ENCODE assay signal across 1 cellular context in genomic region chr20:3710703-3711417, GRCh38.
A peak's percentile ranks its signal among the peaks of the same experiment; 100 is the strongest.
TF ChIP-seq lines count a peak whose summit lies in the region.

No MANE protein-coding gene starts in this region.

TF ChIP-seq in HepG2, 621 proteins besides CTCF, POLR2A, EP300 and RAD21 (continued from another document and continues in another):
- TF ChIP-seq, protein P1, sequence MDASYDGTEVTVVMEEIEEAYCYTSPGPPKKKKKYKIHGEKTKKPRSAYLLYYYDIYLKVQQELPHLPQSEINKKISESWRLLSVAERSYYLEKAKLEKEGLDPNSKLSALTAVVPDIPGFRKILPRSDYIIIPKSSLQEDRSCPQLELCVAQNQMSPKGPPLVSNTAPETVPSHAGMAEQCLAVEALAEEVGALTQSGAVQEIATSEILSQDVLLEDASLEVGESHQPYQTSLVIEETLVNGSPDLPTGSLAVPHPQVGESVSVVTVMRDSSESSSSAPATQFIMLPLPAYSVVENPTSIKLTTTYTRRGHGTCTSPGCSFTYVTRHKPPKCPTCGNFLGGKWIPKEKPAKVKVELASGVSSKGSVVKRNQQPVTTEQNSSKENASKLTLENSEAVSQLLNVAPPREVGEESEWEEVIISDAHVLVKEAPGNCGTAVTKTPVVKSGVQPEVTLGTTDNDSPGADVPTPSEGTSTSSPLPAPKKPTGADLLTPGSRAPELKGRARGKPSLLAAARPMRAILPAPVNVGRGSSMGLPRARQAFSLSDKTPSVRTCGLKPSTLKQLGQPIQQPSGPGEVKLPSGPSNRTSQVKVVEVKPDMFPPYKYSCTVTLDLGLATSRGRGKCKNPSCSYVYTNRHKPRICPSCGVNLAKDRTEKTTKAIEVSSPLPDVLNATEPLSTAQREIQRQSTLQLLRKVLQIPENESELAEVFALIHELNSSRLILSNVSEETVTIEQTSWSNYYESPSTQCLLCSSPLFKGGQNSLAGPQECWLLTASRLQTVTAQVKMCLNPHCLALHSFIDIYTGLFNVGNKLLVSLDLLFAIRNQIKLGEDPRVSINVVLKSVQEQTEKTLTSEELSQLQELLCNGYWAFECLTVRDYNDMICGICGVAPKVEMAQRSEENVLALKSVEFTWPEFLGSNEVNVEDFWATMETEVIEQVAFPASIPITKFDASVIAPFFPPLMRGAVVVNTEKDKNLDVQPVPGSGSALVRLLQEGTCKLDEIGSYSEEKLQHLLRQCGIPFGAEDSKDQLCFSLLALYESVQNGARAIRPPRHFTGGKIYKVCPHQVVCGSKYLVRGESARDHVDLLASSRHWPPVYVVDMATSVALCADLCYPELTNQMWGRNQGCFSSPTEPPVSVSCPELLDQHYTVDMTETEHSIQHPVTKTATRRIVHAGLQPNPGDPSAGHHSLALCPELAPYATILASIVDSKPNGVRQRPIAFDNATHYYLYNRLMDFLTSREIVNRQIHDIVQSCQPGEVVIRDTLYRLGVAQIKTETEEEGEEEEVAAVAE (CRISPR knock-in tag; IDR thresholded peaks at IDR 0.05; ENCODE audit: borderline replicate concordance): no peak
- TF ChIP-seq ARID2 (CRISPR knock-in tag; IDR thresholded peaks at IDR 0.05; ENCODE audit: borderline replicate concordance) (no peak), PITX1 (CRISPR knock-in tag; IDR thresholded peaks at IDR 0.05) (no peak), IRF9 (CRISPR knock-in tag; IDR thresholded peaks at IDR 0.05; ENCODE audit: borderline replicate concordance) (no peak), ZNF136 (CRISPR knock-in tag; IDR thresholded peaks at IDR 0.05; ENCODE audit: low read depth) (no peak), ZNF326 (CRISPR knock-in tag; IDR thresholded peaks at IDR 0.05; ENCODE audit: borderline replicate concordance) (no peak), TBX3 (IDR thresholded peaks at IDR 0.05; ENCODE audit: borderline replicate concordance) (no peak), HDAC2 (CRISPR knock-in tag; IDR thresholded peaks at IDR 0.05) (no peak), SETDB1 (CRISPR knock-in tag; IDR thresholded peaks at IDR 0.05; ENCODE audit: borderline replicate concordance) (no peak), CHD2 (IDR thresholded peaks at IDR 0.05; ENCODE audit: low read depth, low read length) (no peak), PBX3 (CRISPR knock-in tag; IDR thresholded peaks at IDR 0.05; ENCODE audit: borderline replicate concordance) (no peak), CBX5 (CRISPR knock-in tag; IDR thresholded peaks at IDR 0.05; ENCODE audit: borderline replicate concordance) (no peak; the same call in 1 of the 2 replicates), GABPB1 (CRISPR knock-in tag; IDR thresholded peaks at IDR 0.05) (peak; percentile 51; the same call in 1 of the 2 replicates), NPAS2 (CRISPR knock-in tag; IDR thresholded peaks at IDR 0.05; ENCODE audit: borderline replicate concordance) (no peak), HOXA5 (CRISPR knock-in tag; IDR thresholded peaks at IDR 0.05) (peak; percentile 59; the same call in 1 of the 2 replicates), ZNF558 (CRISPR knock-in tag; IDR thresholded peaks at IDR 0.05; ENCODE audit: borderline replicate concordance) (no peak), CHCHD3 (CRISPR knock-in tag; IDR thresholded peaks at IDR 0.05) (no peak), NFAT5 (CRISPR knock-in tag; IDR thresholded peaks at IDR 0.05) (no peak), SRSF4 (IDR thresholded peaks at IDR 0.05; ENCODE audit: low read depth, low read length, poor library complexity, severe bottlenecking) (no peak), DZIP1 (CRISPR knock-in tag; IDR thresholded peaks at IDR 0.05) (no peak), ATF1 (CRISPR knock-in tag; IDR thresholded peaks at IDR 0.05) (no peak), FOXK1 (CRISPR knock-in tag; IDR thresholded peaks at IDR 0.05; ENCODE audit: borderline replicate concordance, low read depth) (peak; percentile 31; the same call in 1 of the 2 replicates), TSC22D2 (CRISPR knock-in tag; IDR thresholded peaks at IDR 0.05; ENCODE audit: borderline replicate concordance) (peak; percentile 75; the same call in 1 of the 2 replicates), KMT2B (CRISPR knock-in tag; IDR thresholded peaks at IDR 0.05) (no peak), ZSCAN25 (CRISPR knock-in tag; IDR thresholded peaks at IDR 0.05) (no peak), NR2F6 (IDR thresholded peaks at IDR 0.05) (no peak), NR2F6 (CRISPR knock-in tag; IDR thresholded peaks at IDR 0.05) (0 out of 2 replicates have a peak, but pooled peaks have one; percentile 30), RARG (CRISPR knock-in tag; IDR thresholded peaks at IDR 0.05; ENCODE audit: low read depth) (no peak), GZF1 (CRISPR knock-in tag; IDR thresholded peaks at IDR 0.05) (no peak), MXD4 (CRISPR knock-in tag; IDR thresholded peaks at IDR 0.05) (no peak), MZF1 (CRISPR knock-in tag; IDR thresholded peaks at IDR 0.05; ENCODE audit: borderline replicate concordance) (no peak), HNF4A (CRISPR knock-in tag; IDR thresholded peaks at IDR 0.05) (no peak), NR2F1 (CRISPR knock-in tag; IDR thresholded peaks at IDR 0.05) (no peak), MED1 (CRISPR knock-in tag; IDR thresholded peaks at IDR 0.05) (no peak)
- TF ChIP-seq, protein P2, sequence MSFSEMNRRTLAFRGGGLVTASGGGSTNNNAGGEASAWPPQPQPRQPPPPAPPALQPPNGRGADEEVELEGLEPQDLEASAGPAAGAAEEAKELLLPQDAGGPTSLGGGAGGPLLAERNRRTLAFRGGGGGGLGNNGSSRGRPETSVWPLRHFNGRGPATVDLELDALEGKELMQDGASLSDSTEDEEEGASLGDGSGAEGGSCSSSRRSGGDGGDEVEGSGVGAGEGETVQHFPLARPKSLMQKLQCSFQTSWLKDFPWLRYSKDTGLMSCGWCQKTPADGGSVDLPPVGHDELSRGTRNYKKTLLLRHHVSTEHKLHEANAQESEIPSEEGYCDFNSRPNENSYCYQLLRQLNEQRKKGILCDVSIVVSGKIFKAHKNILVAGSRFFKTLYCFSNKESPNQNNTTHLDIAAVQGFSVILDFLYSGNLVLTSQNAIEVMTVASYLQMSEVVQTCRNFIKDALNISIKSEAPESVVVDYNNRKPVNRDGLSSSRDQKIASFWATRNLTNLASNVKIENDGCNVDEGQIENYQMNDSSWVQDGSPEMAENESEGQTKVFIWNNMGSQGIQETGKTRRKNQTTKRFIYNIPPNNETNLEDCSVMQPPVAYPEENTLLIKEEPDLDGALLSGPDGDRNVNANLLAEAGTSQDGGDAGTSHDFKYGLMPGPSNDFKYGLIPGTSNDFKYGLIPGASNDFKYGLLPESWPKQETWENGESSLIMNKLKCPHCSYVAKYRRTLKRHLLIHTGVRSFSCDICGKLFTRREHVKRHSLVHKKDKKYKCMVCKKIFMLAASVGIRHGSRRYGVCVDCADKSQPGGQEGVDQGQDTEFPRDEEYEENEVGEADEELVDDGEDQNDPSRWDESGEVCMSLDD (CRISPR knock-in tag; IDR thresholded peaks at IDR 0.05; ENCODE audit: borderline replicate concordance): peak; percentile 69; the same call in 1 of the 2 replicates
- TF ChIP-seq, protein P3, sequence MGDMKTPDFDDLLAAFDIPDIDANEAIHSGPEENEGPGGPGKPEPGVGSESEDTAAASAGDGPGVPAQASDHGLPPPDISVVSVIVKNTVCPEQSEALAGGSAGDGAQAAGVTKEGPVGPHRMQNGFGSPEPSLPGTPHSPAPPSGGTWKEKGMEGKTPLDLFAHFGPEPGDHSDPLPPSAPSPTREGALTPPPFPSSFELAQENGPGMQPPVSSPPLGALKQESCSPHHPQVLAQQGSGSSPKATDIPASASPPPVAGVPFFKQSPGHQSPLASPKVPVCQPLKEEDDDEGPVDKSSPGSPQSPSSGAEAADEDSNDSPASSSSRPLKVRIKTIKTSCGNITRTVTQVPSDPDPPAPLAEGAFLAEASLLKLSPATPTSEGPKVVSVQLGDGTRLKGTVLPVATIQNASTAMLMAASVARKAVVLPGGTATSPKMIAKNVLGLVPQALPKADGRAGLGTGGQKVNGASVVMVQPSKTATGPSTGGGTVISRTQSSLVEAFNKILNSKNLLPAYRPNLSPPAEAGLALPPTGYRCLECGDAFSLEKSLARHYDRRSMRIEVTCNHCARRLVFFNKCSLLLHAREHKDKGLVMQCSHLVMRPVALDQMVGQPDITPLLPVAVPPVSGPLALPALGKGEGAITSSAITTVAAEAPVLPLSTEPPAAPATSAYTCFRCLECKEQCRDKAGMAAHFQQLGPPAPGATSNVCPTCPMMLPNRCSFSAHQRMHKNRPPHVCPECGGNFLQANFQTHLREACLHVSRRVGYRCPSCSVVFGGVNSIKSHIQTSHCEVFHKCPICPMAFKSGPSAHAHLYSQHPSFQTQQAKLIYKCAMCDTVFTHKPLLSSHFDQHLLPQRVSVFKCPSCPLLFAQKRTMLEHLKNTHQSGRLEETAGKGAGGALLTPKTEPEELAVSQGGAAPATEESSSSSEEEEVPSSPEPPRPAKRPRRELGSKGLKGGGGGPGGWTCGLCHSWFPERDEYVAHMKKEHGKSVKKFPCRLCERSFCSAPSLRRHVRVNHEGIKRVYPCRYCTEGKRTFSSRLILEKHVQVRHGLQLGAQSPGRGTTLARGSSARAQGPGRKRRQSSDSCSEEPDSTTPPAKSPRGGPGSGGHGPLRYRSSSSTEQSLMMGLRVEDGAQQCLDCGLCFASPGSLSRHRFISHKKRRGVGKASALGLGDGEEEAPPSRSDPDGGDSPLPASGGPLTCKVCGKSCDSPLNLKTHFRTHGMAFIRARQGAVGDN (CRISPR knock-in tag; IDR thresholded peaks at IDR 0.05): peak; percentile 65
